Comparison of ENCODE assay signal across 24 cellular contexts in the genomic region with DNA sequence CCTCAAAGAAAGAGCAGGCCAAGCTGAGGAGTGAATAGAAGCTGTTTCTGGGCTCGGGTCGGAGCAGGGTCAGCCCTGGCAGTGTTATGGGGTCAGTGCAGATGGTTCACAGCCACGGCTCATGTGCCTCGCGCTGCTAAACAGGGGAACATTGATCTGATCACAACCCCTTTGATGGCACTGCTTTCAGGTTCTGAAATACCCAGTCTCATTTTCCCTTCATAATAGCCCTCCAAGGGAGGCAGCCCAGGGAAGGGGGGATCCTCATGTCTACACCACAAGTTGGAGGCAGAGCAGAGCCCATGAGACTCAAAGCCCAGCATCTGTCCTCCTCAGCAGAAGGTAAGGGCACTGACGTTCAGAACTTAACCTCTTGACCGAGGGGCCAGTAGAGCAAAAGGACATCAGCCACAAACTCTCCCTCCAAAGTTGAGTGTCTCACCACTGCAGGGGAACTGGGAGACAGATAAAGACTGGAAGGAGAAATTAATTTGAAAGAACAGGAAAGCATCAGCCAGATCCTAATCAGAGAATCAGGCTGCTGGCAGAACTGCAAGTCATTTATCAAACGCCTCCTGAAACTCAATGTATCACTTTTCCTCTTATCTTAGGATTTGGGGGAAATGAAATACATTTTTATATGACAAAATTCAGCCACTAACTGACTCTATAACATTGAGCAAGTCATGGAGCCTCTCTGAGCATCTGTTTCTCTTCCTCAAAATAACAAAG.
"Had no signal": no experiment of that assay in that cellular context is flagged by ENCODE, and none has a peak within 500 bp of the region (broad histone marks: within the 10 kb centered on the region; RNA-seq: fewer than 3 reads in every experiment).

No MANE protein-coding gene starts in this region.

- H2AFZ ChIP-seq: neural progenitor cell had no signal

- H3K9me3 ChIP-seq: ascending aorta, esophagus muscularis mucosa, gastroesophageal sphincter, heart left ventricle, prostate gland, right atrium auricular region, transverse colon, vagina had no signal

- H3K4me2 ChIP-seq: neural progenitor cell had no signal

- DNase-seq: activated CD4-positive, alpha-beta T cell treated with anti-CD3 and anti-CD28 coated beads, Interleukin-2, amount 50 U/mL, for 1 hour; activated CD4-positive, CD25-positive, alpha-beta regulatory T cell treated with anti-CD3 and anti-CD28 coated beads, Interleukin-2, amount 50 U/mL, for 72 hours; activated CD8-positive, alpha-beta memory T cell treated with anti-CD3 and anti-CD28 coated beads, Interleukin-2, amount 50 U/mL, for 4 hours; activated naive CD4-positive, alpha-beta T cell treated with anti-CD3 and anti-CD28 coated beads, Interleukin-2, amount 10 ng/mL, durations not matched to agents 7 days and 5 days; activated T-cell treated with anti-CD3 and anti-CD28 coated beads, Interleukin-2, amount 50 U/mL, for 4 hours; effector CD4-positive, alpha-beta T cell; heart left ventricle; immature natural killer cell; left ventricle myocardium superior; mesenchymal stem cell; naive thymus-derived CD4-positive, alpha-beta T cell; stimulated activated CD4-positive, alpha-beta T cell treated with anti-CD3 and anti-CD28 coated beads, Interleukin-15, amount 100 ng/mL, for 24 hours; stimulated activated CD4-positive, alpha-beta T cell treated with anti-CD3 and anti-CD28 coated beads, Interleukin-2, amount 100 ng/mL, for 48 hours; transverse colon had no signal

- H3K27me3 ChIP-seq: ascending aorta, esophagus muscularis mucosa, gastroesophageal sphincter, heart left ventricle, neural progenitor cell, right atrium auricular region, transverse colon, vagina had no signal

- H3K4me1 ChIP-seq: neural progenitor cell, transverse colon had no signal

- H3K36me3 ChIP-seq: ascending aorta, esophagus muscularis mucosa, gastroesophageal sphincter, heart left ventricle, neural progenitor cell, prostate gland, right atrium auricular region, transverse colon, vagina had no signal

- H3K27ac ChIP-seq: ascending aorta, coronary artery, heart left ventricle, neural progenitor cell, prostate gland, right atrium auricular region, skin epidermis, transverse colon, vagina, VCaP had no signal

- ATAC-seq: activated T-cell treated with anti-CD3 and anti-CD28 coated beads, Interleukin-2, amount 50 U/mL, for 4 hours; gastroesophageal sphincter; heart left ventricle; left ventricle myocardium superior; naive thymus-derived CD4-positive, alpha-beta T cell had no signal

- H3K4me3 ChIP-seq: ascending aorta, coronary artery, esophagus muscularis mucosa, gastroesophageal sphincter, heart left ventricle, neural progenitor cell, prostate gland, right atrium auricular region, skin epidermis, transverse colon, vagina had no signal

- H3K9ac ChIP-seq: neural progenitor cell had no signal
